In genomic region chr12:9115731-9116689, GRCh38 we compare ENCODE assay signal across 9 cellular contexts. TPM values are rescaled to one million over a fixed set of nuclear protein-coding genes. Genes with fewer than 3 reads are reported as not detected.
DNase-seq lines count a peak whose midpoint lies in the region; ATAC-seq and TF ChIP-seq lines count a peak whose summit lies in the region.
"Had no signal": no experiment of that assay in that cellular context is flagged by ENCODE, and none has a peak within 500 bp of the region (broad histone marks: within the 10 kb centered on the region; RNA-seq: fewer than 3 reads in every experiment).

A2M (minus strand) TSS chr12:9115919; CDS start chr12:9115849, 70 bp downstream.

- H3K4me1 ChIP-seq in adipocyte (ENCODE audit: control insufficient read depth, insufficient read depth, low read length) (peaks cover 30% of the 10 kb centered on the region), upper lobe of right lung (peaks cover 28% of the 10 kb centered on the region), Karpas-422 (ENCODE audit: low read length) (no peaks in the 10 kb centered on the region)

- H3K27me3 Mint-ChIP-seq in nephron (ENCODE audit: low read depth): no peaks in the 10 kb centered on the region

- no peak for TF ChIP-seq CTCF in nephron (IDR thresholded peaks at IDR 0.05; ENCODE audit: unreplicated experiment in 3 of 3)
- TF ChIP-seq CTCF in upper lobe of right lung (IDR thresholded peaks at IDR 0.05): no peak

- H3K27ac ChIP-seq in upper lobe of right lung (peak within 1 kb of the TSS; percentile 85), Karpas-422 (ENCODE audit: low read length) (no peak within 1 kb of the TSS)

- no peaks in the 10 kb centered on the region for H3K9me3 ChIP-seq in adipocyte (ENCODE audit: control insufficient read depth, low read length)
- no peaks in the 10 kb centered on the region for H3K9me3 ChIP-seq in upper lobe of right lung
- H3K9me3 ChIP-seq in Karpas-422 (ENCODE audit: low read length): no peaks in the 10 kb centered on the region

- intact Hi-C loops in upper lobe of right lung (cut with DNase I): no loop called here

- H3K79me2 ChIP-seq in Karpas-422 (ENCODE audit: low read length): no peaks in the 10 kb centered on the region

- no peaks in the 10 kb centered on the region for H3K36me3 Mint-ChIP-seq in nephron (ENCODE audit: low read depth)

- ATAC-seq in upper lobe of right lung (peak; percentile 76), GM18868 (IDR thresholded peaks at IDR 0.05; ENCODE audit: unreplicated experiment) (no peak)

- peak; percentile 30 for DNase-seq in adipocyte (ENCODE audit: low read depth)
- DNase-seq in foreskin melanocyte: peak; percentile 94
- DNase-seq in upper lobe of right lung: no peak
- DNase-seq in Karpas-422: no peak
- no peak for DNase-seq in activated CD8-positive, alpha-beta memory T cell treated with anti-CD3 and anti-CD28 coated beads, Interleukin-2, amount 50 U/mL, for 48 hours
- DNase-seq: activated T-cell treated with anti-CD3 and anti-CD28 coated beads, Interleukin-2, amount 50 U/mL, for 1 hour had no signal

- H3K36me3 ChIP-seq in adipocyte (ENCODE audit: control insufficient read depth, insufficient read depth, low read length, severe bottlenecking) (peaks cover 6% of the 10 kb centered on the region), upper lobe of right lung (peaks cover 20% of the 10 kb centered on the region), Karpas-422 (ENCODE audit: insufficient read depth, low read length) (no peaks in the 10 kb centered on the region)

- no peaks in the 10 kb centered on the region for H3K9me3 Mint-ChIP-seq in nephron

- no peaks in the 10 kb centered on the region for H4K20me1 ChIP-seq in Karpas-422 (ENCODE audit: insufficient read depth, low read depth, low read length)

- peak within 1 kb of the TSS; percentile 62 to 71 (median 69) for H3K4me3 Mint-ChIP-seq in nephron

- H3K27ac Mint-ChIP-seq in nephron: peak within 1 kb of the TSS; percentile 67 to 86 (median 85)

- no peaks in the 10 kb centered on the region for H3K9me2 ChIP-seq in Karpas-422 (replicated peaks; ENCODE audit: insufficient read depth, low read length)

- peak within 1 kb of the TSS; percentile 71 for H3K4me3 ChIP-seq in adipocyte (ENCODE audit: low read length)
- peak within 1 kb of the TSS; percentile 60 for H3K4me3 ChIP-seq in upper lobe of right lung
- H3K4me3 ChIP-seq in Karpas-422 (ENCODE audit: low read length): no peak within 1 kb of the TSS

- H3K27me3 ChIP-seq in adipocyte (replicated peaks; ENCODE audit: control insufficient read depth, insufficient read depth, low read length): no peaks in the 10 kb centered on the region
- H3K27me3 ChIP-seq in upper lobe of right lung: no peaks in the 10 kb centered on the region
- H3K27me3 ChIP-seq in Karpas-422 (ENCODE audit: low read length): no peaks in the 10 kb centered on the region

- no peak within 1 kb of the TSS for H2AFZ ChIP-seq in Karpas-422 (ENCODE audit: low read length)

- H3K9ac ChIP-seq in adipocyte (ENCODE audit: low read length) (peak within 1 kb of the TSS; percentile 76), Karpas-422 (ENCODE audit: low read length) (no peak within 1 kb of the TSS)

- no peak within 1 kb of the TSS for H3K4me2 ChIP-seq in Karpas-422 (ENCODE audit: low read depth, low read length, poor library complexity, severe bottlenecking)

- peaks cover 27% of the 10 kb centered on the region for H3K4me1 Mint-ChIP-seq in nephron

RNA-seq across cellular contexts. Expression of gene A2M, which starts in this region (rescaled TPM):
- 2,772 TPM for total RNA-seq in upper lobe of right lung
- not detected in 2 replicates for total RNA-seq in Karpas-422 (2014; rRNA removed; shearing (Covaris generic); ENCODE audit: low replicate concordance)
- total RNA-seq: mononuclear cell had no signal

Comparison
In these comparisons a context has a peak if more than half of its experiments do, and no peak if none do; other contexts are left out.
1. RNA of gene A2M (total RNA-seq): 2,772 TPM in upper lobe of right lung (single experiment); not detected in Karpas-422; every median in the first group is over 1,000 times any median in the second.
2. DNase-seq: peak in adipocyte (single experiment) and foreskin melanocyte (single experiment); none in upper lobe of right lung (single experiment), Karpas-422 (single experiment) and activated CD8-positive, alpha-beta memory T cell treated with anti-CD3 and anti-CD28 coated beads, Interleukin-2, amount 50 U/mL, for 48 hours (single experiment).